25 cellular contexts compared by ENCODE assay signal in the genomic region with DNA sequence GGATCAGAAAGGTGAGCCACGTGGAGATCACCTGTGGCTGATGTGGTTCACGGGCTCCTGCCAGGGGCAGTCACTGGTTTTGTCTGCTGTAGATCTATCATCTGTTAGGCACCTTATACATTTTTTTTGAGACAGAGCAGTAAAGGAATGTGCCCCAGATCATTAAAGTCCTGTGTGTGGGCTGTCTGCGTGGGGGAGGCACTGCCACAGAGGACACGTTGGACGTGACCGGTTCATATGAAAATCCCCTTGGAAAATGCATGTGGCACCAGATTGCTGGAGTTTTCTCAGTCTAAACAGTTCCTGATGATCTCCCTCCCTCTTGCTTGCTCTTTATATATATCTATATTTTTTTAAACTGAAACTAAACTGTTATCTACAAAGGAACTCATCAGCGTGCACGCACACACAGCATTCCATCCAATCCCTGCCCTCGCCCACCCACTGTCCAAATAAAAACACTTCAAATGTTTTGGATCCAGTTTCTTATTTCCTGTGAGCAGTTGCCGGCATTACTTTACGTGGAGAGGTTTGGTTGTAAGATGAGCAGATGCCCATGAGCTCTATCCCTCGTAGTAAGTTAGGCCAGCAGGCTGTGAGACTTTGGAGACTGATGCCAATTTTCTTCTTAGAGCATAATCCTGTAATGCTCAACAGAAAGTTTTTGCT.
DNase-seq lines count a peak whose midpoint lies in the region; ATAC-seq and TF ChIP-seq lines count a peak whose summit lies in the region.
"Had no signal": no experiment of that assay in that cellular context is flagged by ENCODE, and none has a peak within 500 bp of the region (broad histone marks: within the 10 kb centered on the region; RNA-seq: fewer than 3 reads in every experiment).

No MANE protein-coding gene starts in this region.

- no peak overlapping the region for H3K4me3 Mint-ChIP-seq in CD8-positive, alpha-beta memory T cell
- H3K4me3 Mint-ChIP-seq: activated CD8-positive, alpha-beta T cell treated with anti-CD3 and anti-CD28 coated beads, Interleukin-2, amount 10 ng/mL, durations not matched to agents 7 days and 5 days; activated T-cell treated with anti-CD3 and anti-CD28 coated beads, Interleukin-2, amount 50 U/mL, for 24 hours; CD4-positive, alpha-beta memory T cell; natural killer cell; stimulated activated naive B cell treated with anti-CD40 and anti-IgM and Interleukin-4, amounts not matched to agents 10 μg/mL and 1 μg/mL and 100 μg/mL, for 72 hours; T-helper 2 cell treated with Interferon-gamma antibody and Interleukin-4, amounts not matched to agents 5 μg/mL and 100 μg/mL, for 36 hours had no signal

- H3K9me3 Mint-ChIP-seq in CD8-positive, alpha-beta memory T cell = peaks cover 0 to 16% (median 6%) of the 10 kb centered on the region in 5 donors
- H3K9me3 Mint-ChIP-seq: activated T-cell treated with anti-CD3 and anti-CD28 coated beads, Interleukin-2, amount 50 U/mL, for 24 hours; natural killer cell; T-helper 2 cell treated with Interferon-gamma antibody and Interleukin-4, amounts not matched to agents 5 μg/mL and 100 μg/mL, for 36 hours had no signal

- H3K27me3 ChIP-seq in AG04450 (ENCODE audit: control insufficient read depth, insufficient read depth, low read length) = no peaks in the 10 kb centered on the region
- H3K27me3 ChIP-seq in CD8-positive, alpha-beta memory T cell (ENCODE audit: insufficient read depth, low read length, poor library complexity, severe bottlenecking) = no peaks in the 10 kb centered on the region
- H3K27me3 ChIP-seq: testis had no signal

- no peak for ATAC-seq in HG03097 (IDR thresholded peaks at IDR 0.05; ENCODE audit: low FRiP score, unreplicated experiment)
- ATAC-seq: activated CD8-positive, alpha-beta T cell treated with anti-CD3 and anti-CD28 coated beads, Interleukin-2, amount 10 ng/mL, durations not matched to agents 7 days and 5 days; natural killer cell had no signal

- no peaks in the 10 kb centered on the region for H3K9me3 ChIP-seq in AG04450 (ENCODE audit: control insufficient read depth, insufficient read depth, low read length)
- H3K9me3 ChIP-seq in HEK293 (ENCODE audit: control insufficient read depth, insufficient read depth, low read depth, low read length) = no peaks in the 10 kb centered on the region
- no peaks in the 10 kb centered on the region for H3K9me3 ChIP-seq in CD8-positive, alpha-beta memory T cell (ENCODE audit: low read length)
- H3K9me3 ChIP-seq: prostate gland, testis had no signal

- peaks cover 2% of the 10 kb centered on the region; the same call in 1 of the 2 replicates for H3K4me1 ChIP-seq in HEK293 (ENCODE audit: control insufficient read depth, insufficient read depth, low read length)
- no peaks in the 10 kb centered on the region for H3K4me1 ChIP-seq in CD8-positive, alpha-beta memory T cell (ENCODE audit: insufficient read depth, low read length)
- H3K4me1 ChIP-seq: prostate gland, testis had no signal

- CTCF ChIA-PET in AG04450 (lab: Charles Lee) = no interaction called here
- CTCF ChIA-PET in HEK293 (lab: Yijun Ruan, JAX) = interaction anchor here (1.4 kb wide), 1 partner anchor 53 kb away, joined by 4 read pairs; no protein-coding TSS in a partner anchor
- CTCF ChIA-PET in CD8-positive, alpha-beta memory T cell (lab: Charles Lee) = no interaction called here

- H3K4me3 ChIP-seq in AG04450 (ENCODE audit: low read depth, low read length) (peak overlapping the region; percentile 27; the same call in 1 of the 2 replicates), HEK293 (ENCODE audit: low read depth, low read length) (no peak overlapping the region), astrocyte of the spinal cord (ENCODE audit: low read depth, low read length) (no peak overlapping the region)
- no peak overlapping the region for H3K4me3 ChIP-seq in CD8-positive, alpha-beta memory T cell (ENCODE audit: low read length)
- H3K4me3 ChIP-seq: coronary artery, prostate gland, testis had no signal

- in situ Hi-C loops in astrocyte of the spinal cord (cut with HindIII; ENCODE audit: low sequenced_read_pairs) = no loop called here

- H3K36me3 Mint-ChIP-seq in CD8-positive, alpha-beta memory T cell = no peaks in the 10 kb centered on the region
- H3K36me3 Mint-ChIP-seq: CD4-positive, alpha-beta memory T cell; natural killer cell had no signal

- H3K27ac ChIP-seq in AG04450 (ENCODE audit: low read depth, low read length) = no peak overlapping the region
- no peak overlapping the region for H3K27ac ChIP-seq in HEK293 (ENCODE audit: extremely low read depth, low read depth, low read length)
- H3K27ac ChIP-seq in CD8-positive, alpha-beta memory T cell (ENCODE audit: low read depth, low read length) = no peak overlapping the region
- H3K27ac ChIP-seq: coronary artery, prostate gland, testis had no signal

- no peaks in the 10 kb centered on the region for H3K36me3 ChIP-seq in HEK293 (ENCODE audit: control insufficient read depth in 2 of 2, insufficient read depth in 1 of 2, low read length in 2 of 2)
- H3K36me3 ChIP-seq in CD8-positive, alpha-beta memory T cell (ENCODE audit: insufficient read depth, low read length) = no peaks in the 10 kb centered on the region
- H3K36me3 ChIP-seq: prostate gland had no signal

- TF ChIP-seq CTCF in AG04450 (IDR thresholded peaks at IDR 0.05; ENCODE audit: low read depth, low read length) = no peak
- TF ChIP-seq CTCF in HEK293 (tag by site-specific recombination; IDR thresholded peaks at IDR 0.05) = no peak
- no peak for TF ChIP-seq CTCF in astrocyte of the spinal cord (IDR thresholded peaks at IDR 0.05; ENCODE audit: low read depth, low read length)

- peaks cover 7 to 23% of the 10 kb centered on the region in 2 donors for H3K27me3 Mint-ChIP-seq in CD8-positive, alpha-beta memory T cell

- no peak overlapping the region for H3K27ac Mint-ChIP-seq in CD8-positive, alpha-beta memory T cell
- H3K27ac Mint-ChIP-seq: activated CD8-positive, alpha-beta T cell treated with anti-CD3 and anti-CD28 coated beads, Interleukin-2, amount 10 ng/mL, durations not matched to agents 7 days and 5 days; activated T-cell treated with anti-CD3 and anti-CD28 coated beads, Interleukin-2, amount 50 U/mL, for 24 hours; CD4-positive, alpha-beta memory T cell; natural killer cell; stimulated activated naive B cell treated with anti-CD40 and anti-IgM and Interleukin-4, amounts not matched to agents 10 μg/mL and 1 μg/mL and 100 μg/mL, for 72 hours; T-helper 2 cell treated with Interferon-gamma antibody and Interleukin-4, amounts not matched to agents 5 μg/mL and 100 μg/mL, for 36 hours had no signal

- POLR2A ChIA-PET in AG04450 (lab: Yijun Ruan, JAX) (no interaction called here), HEK293 (lab: Yijun Ruan, JAX) (no interaction called here)
- POLR2A ChIA-PET in CD8-positive, alpha-beta memory T cell (lab: Charles Lee) = no interaction called here

- DNase-seq in AG04450 (ENCODE audit: low read depth, low spot score) (no peak), astrocyte of the spinal cord (ENCODE audit: low read depth, low spot score) (peak; percentile 67), left kidney (ENCODE audit: low read depth, low spot score) (peak; percentile 75), T1000 (lab: John Stamatoyannopoulos, UW) (no peak), GDM1 (lab: John Stamatoyannopoulos, UW) (no peak)
- DNase-seq in CD8-positive, alpha-beta memory T cell = no peak
- DNase-seq: activated CD4-positive, CD25-positive, alpha-beta regulatory T cell; activated CD8-positive, alpha-beta T cell treated with anti-CD3 and anti-CD28 coated beads, Interleukin-2, amount 10 ng/mL, durations not matched to agents 7 days and 5 days; activated naive CD4-positive, alpha-beta T cell treated with anti-CD3 and anti-CD28 coated beads, Interleukin-2, amount 50 U/mL, for 16 hours; activated T-cell treated with anti-CD3 and anti-CD28 coated beads, Interleukin-2, amount 50 U/mL, for 24 hours; CD4-positive, alpha-beta memory T cell; DMS79 treated with DMSO at 0.1 percent for 48 hours; foreskin melanocyte; kidney; mesendoderm; natural killer cell; NCI-H1105 treated with DMSO at 0.1 percent for 48 hours; stimulated activated CD4-positive, alpha-beta T cell treated with anti-CD3 and anti-CD28 coated beads, Interleukin-2, amount 100 ng/mL, for 24 hours; stimulated activated naive B cell treated with anti-CD40 and anti-IgM and Interleukin-4, amounts not matched to agents 10 μg/mL and 1 μg/mL and 100 μg/mL, for 72 hours; testis had no signal

- no peaks in the 10 kb centered on the region for H3K4me1 Mint-ChIP-seq in CD8-positive, alpha-beta memory T cell
- H3K4me1 Mint-ChIP-seq: CD4-positive, alpha-beta memory T cell; natural killer cell had no signal

TF ChIP-seq in HEK293, 187 proteins besides CTCF, POLR2A, EP300 and RAD21:
- TF ChIP-seq ZEB2 (tag by site-specific recombination; IDR thresholded peaks at IDR 0.05) (no peak), ZFHX2 (tag by site-specific recombination; conservative IDR thresholded peaks at IDR 0.05) (peak; percentile 59), SCRT2 (tag by site-specific recombination; IDR thresholded peaks at IDR 0.05) (0 out of 2 replicates have a peak, but pooled peaks have one; percentile 16), ZNF2 (tag by site-specific recombination; IDR thresholded peaks at IDR 0.05) (no peak), ZNF391 (tag by site-specific recombination; IDR thresholded peaks at IDR 0.05; ENCODE audit: borderline replicate concordance, low read depth) (no peak), ZNF10 (tag by site-specific recombination; IDR thresholded peaks at IDR 0.05) (0 out of 2 replicates have a peak, but pooled peaks have one; percentile 46), EGR2 (tag by site-specific recombination; IDR thresholded peaks at IDR 0.05; ENCODE audit: low read depth) (peak; percentile 62), ZSCAN23 (tag by site-specific recombination; IDR thresholded peaks at IDR 0.05) (no peak)
- TF ChIP-seq, protein P1, sequence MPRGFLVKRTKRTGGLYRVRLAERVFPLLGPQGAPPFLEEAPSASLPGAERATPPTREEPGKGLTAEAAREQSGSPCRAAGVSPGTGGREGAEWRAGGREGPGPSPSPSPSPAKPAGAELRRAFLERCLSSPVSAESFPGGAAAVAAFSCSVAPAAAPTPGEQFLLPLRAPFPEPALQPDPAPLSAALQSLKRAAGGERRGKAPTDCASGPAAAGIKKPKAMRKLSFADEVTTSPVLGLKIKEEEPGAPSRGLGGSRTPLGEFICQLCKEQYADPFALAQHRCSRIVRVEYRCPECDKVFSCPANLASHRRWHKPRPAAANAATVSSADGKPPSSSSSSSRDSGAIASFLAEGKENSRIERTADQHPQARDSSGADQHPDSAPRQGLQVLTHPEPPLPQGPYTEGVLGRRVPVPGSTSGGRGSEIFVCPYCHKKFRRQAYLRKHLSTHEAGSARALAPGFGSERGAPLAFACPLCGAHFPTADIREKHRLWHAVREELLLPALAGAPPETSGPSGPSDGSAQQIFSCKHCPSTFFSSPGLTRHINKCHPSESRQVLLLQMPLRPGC (tag by site-specific recombination; IDR thresholded peaks at IDR 0.05) = no peak

Comparison
In these comparisons a context has a peak if more than half of its experiments do, and no peak if none do; other contexts are left out.
1. DNase-seq: peak in astrocyte of the spinal cord (single experiment) and left kidney (single experiment); none in AG04450 (single experiment), CD8-positive, alpha-beta memory T cell (0 of 5), T1000 (single experiment) and GDM1 (single experiment).